Comparison of ENCODE assay signal across 21 cellular contexts in the genomic region with DNA sequence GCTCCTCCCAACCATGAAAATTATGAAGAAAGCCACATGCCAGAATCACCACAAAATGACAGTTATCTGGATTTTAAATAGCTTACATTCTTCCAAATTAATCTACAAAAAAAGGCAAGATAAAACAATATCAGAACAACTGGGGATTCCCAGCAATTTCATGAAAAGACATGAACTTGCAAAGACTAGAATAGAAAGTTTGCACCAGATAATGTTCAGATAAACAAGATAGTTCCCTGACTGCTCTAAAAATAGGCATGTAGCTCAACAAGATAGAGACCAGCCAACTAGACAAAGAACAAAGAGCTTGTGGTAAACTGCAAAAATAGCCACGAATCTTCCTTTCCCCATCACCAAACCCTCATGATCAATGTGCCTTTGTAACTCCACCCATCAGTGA. TPM values are rescaled to one million over a fixed set of nuclear protein-coding genes. Genes with fewer than 3 reads are reported as not detected.
"Had no signal": no experiment of that assay in that cellular context is flagged by ENCODE, and none has a peak within 500 bp of the region (broad histone marks: within the 10 kb centered on the region; RNA-seq: fewer than 3 reads in every experiment).

No MANE protein-coding gene starts in this region.

- H3K4me1 ChIP-seq: body of pancreas, transverse colon had no signal

- H3K36me3 ChIP-seq: heart right ventricle, sigmoid colon, transverse colon had no signal

- DNase-seq: activated CD4-positive, alpha-beta memory T cell treated with anti-CD3 and anti-CD28 coated beads, Interleukin-2, amount 10 ng/mL, durations not matched to agents 7 days and 5 days; activated CD4-positive, alpha-beta T cell treated with anti-CD3 and anti-CD28 coated beads for 36 hours; activated gamma-delta T cell treated with Interleukin-2 at 50 U/mL for 16 hours; activated naive CD8-positive, alpha-beta T cell treated with anti-CD3 and anti-CD28 coated beads, Interleukin-2, amount 50 U/mL, for 24 hours; activated T-cell treated with anti-CD3 and anti-CD28 coated beads, Interleukin-2, amount 50 U/mL, for 72 hours; body of pancreas; dorsolateral prefrontal cortex; heart right ventricle; kidney; left ventricle myocardium superior; mesendoderm; sigmoid colon; stimulated activated CD4-positive, alpha-beta T cell treated with anti-CD3 and anti-CD28 coated beads, Interleukin-12 subunit alpha, Interleukin-12 subunit beta, amount 100 ng/mL, for 4 hours; stimulated activated naive CD4-positive, alpha-beta T cell; substantia nigra; transverse colon had no signal

- H3K4me3 ChIP-seq: body of pancreas, dorsolateral prefrontal cortex, heart right ventricle, sigmoid colon, transverse colon had no signal

- ATAC-seq: activated CD4-positive, alpha-beta T cell treated with anti-CD3 and anti-CD28 coated beads for 36 hours; activated naive CD8-positive, alpha-beta T cell treated with anti-CD3 and anti-CD28 coated beads, Interleukin-2, amount 50 U/mL, for 24 hours; activated T-cell treated with anti-CD3 and anti-CD28 coated beads, Interleukin-2, amount 50 U/mL, for 72 hours; body of pancreas; esophagus mucosa; heart right ventricle; left ventricle myocardium superior had no signal

- H3K27me3 ChIP-seq: body of pancreas, heart right ventricle, sigmoid colon, transverse colon had no signal

- H3K27ac ChIP-seq: body of pancreas, dorsolateral prefrontal cortex, heart right ventricle, sigmoid colon, transverse colon had no signal

- H3K9me3 ChIP-seq: body of pancreas, heart right ventricle, sigmoid colon, transverse colon had no signal

RNA-seq across cellular contexts. Expression of a gene that starts 30.3 kb away (rescaled TPM):
- total RNA-seq: activated CD4-positive, alpha-beta memory T cell treated with anti-CD3 and anti-CD28 coated beads, Interleukin-2, amount 10 ng/mL, durations not matched to agents 7 days and 5 days; activated CD4-positive, alpha-beta T cell treated with anti-CD3 and anti-CD28 coated beads for 36 hours; activated T-cell treated with anti-CD3 and anti-CD28 coated beads, Interleukin-2, amount 50 U/mL, for 72 hours; body of pancreas; dorsolateral prefrontal cortex; esophagus mucosa; frontal cortex; heart right ventricle; kidney; left ventricle myocardium superior; osteoblast; pulmonary artery endothelial cell; sigmoid colon; transverse colon had no signal
- polyA plus RNA-seq: heart right ventricle, neural cell, sigmoid colon had no signal
